Comparison of ENCODE assay signal across 1 cellular context in genomic region chr9:17134843-17135577, GRCh38.
A peak's percentile ranks its signal among the peaks of the same experiment; 100 is the strongest.
TF ChIP-seq lines count a peak whose summit lies in the region.

Gene CNTLN, plus strand, starts transcription at chr9:17135040. Its CDS starts 26 bp downstream, at chr9:17135066.

TF ChIP-seq in HepG2, 621 proteins besides CTCF, POLR2A, EP300 and RAD21 (continued from another document and continues in another):
- TF ChIP-seq ZNF597 (CRISPR knock-in tag; IDR thresholded peaks at IDR 0.05), result no peak
- TF ChIP-seq MED8 (CRISPR knock-in tag; IDR thresholded peaks at IDR 0.05; ENCODE audit: insufficient replicate concordance), result no peak
- no peak for TF ChIP-seq ZNF317 (CRISPR knock-in tag; IDR thresholded peaks at IDR 0.05)
- TF ChIP-seq PPARG (CRISPR knock-in tag; conservative IDR thresholded peaks at IDR 0.05), result no peak
- TF ChIP-seq ZNF12 (CRISPR knock-in tag; IDR thresholded peaks at IDR 0.05), result no peak
- TF ChIP-seq SRY (CRISPR knock-in tag; IDR thresholded peaks at IDR 0.05), result peak; percentile 71; the same call in 1 of the 2 replicates
- TF ChIP-seq TAF15 (IDR thresholded peaks at IDR 0.05; ENCODE audit: low read depth, low read length, poor library complexity, severe bottlenecking), result no peak
- no peak for TF ChIP-seq ZNF326 (CRISPR knock-in tag; IDR thresholded peaks at IDR 0.05; ENCODE audit: borderline replicate concordance)
- no peak for TF ChIP-seq ZNF142 (CRISPR knock-in tag; IDR thresholded peaks at IDR 0.05)
- no peak for TF ChIP-seq ATF3 (CRISPR knock-in tag; IDR thresholded peaks at IDR 0.05)
- TF ChIP-seq AKNA (CRISPR knock-in tag; IDR thresholded peaks at IDR 0.05; ENCODE audit: borderline replicate concordance), result no peak
- TF ChIP-seq ZNF660 (CRISPR knock-in tag; IDR thresholded peaks at IDR 0.05; ENCODE audit: borderline replicate concordance, low read depth), result no peak
- TF ChIP-seq RARA (CRISPR knock-in tag; IDR thresholded peaks at IDR 0.05), result no peak; the same call in 1 of the 2 replicates
- TF ChIP-seq ZNF614 (CRISPR knock-in tag; IDR thresholded peaks at IDR 0.05; ENCODE audit: borderline replicate concordance), result no peak; the same call in 1 of the 2 replicates
- no peak for TF ChIP-seq SMAD1 (CRISPR knock-in tag; IDR thresholded peaks at IDR 0.05; ENCODE audit: borderline replicate concordance, low read depth)
- no peak for TF ChIP-seq SKI (IDR thresholded peaks at IDR 0.05; ENCODE audit: partially characterized antibody)
- no peak for TF ChIP-seq TRIM24 (CRISPR knock-in tag; IDR thresholded peaks at IDR 0.05)
- TF ChIP-seq ZKSCAN5 (CRISPR knock-in tag; IDR thresholded peaks at IDR 0.05), result no peak
- peak; percentile 50 for TF ChIP-seq HNRNPLL (IDR thresholded peaks at IDR 0.05; ENCODE audit: low read depth, low read length, poor library complexity, severe bottlenecking)
- no peak for TF ChIP-seq ZNF335 (CRISPR knock-in tag; IDR thresholded peaks at IDR 0.05)
- TF ChIP-seq ZNF567 (CRISPR knock-in tag; IDR thresholded peaks at IDR 0.05; ENCODE audit: borderline replicate concordance), result no peak
- TF ChIP-seq HMGA1 (CRISPR knock-in tag; conservative IDR thresholded peaks at IDR 0.05), result no peak
- peak; percentile 78; the same call in 1 of the 2 replicates for TF ChIP-seq TOPORS (CRISPR knock-in tag; IDR thresholded peaks at IDR 0.05)
- TF ChIP-seq GLMP (CRISPR knock-in tag; IDR thresholded peaks at IDR 0.05; ENCODE audit: borderline replicate concordance), result no peak
- TF ChIP-seq ZNF282 (IDR thresholded peaks at IDR 0.05; ENCODE audit: partially characterized antibody), result no peak
- TF ChIP-seq TFDP2 (CRISPR knock-in tag; IDR thresholded peaks at IDR 0.05), result peak; percentile 97
- TF ChIP-seq ZNF639 (CRISPR knock-in tag; conservative IDR thresholded peaks at IDR 0.05), result no peak
- TF ChIP-seq SMC3 (IDR thresholded peaks at IDR 0.05; ENCODE audit: low read length), result no peak
- TF ChIP-seq ZNF788 (CRISPR knock-in tag; IDR thresholded peaks at IDR 0.05; ENCODE audit: borderline replicate concordance), result peak; percentile 51; the same call in 1 of the 2 replicates
- TF ChIP-seq ZKSCAN1 (IDR thresholded peaks at IDR 0.05; ENCODE audit: low read length), result no peak
- peak; percentile 71; the same call in 1 of the 2 replicates for TF ChIP-seq ZNF598 (CRISPR knock-in tag; IDR thresholded peaks at IDR 0.05; ENCODE audit: borderline replicate concordance)
- peak; percentile 59; the same call in 1 of the 2 replicates for TF ChIP-seq TARDBP (CRISPR knock-in tag; IDR thresholded peaks at IDR 0.05)
- peak; percentile 30; the same call in 1 of the 2 replicates for TF ChIP-seq CBFB (CRISPR knock-in tag; IDR thresholded peaks at IDR 0.05)
- TF ChIP-seq ARID5B (CRISPR knock-in tag; IDR thresholded peaks at IDR 0.05), result 0 out of 2 replicates have a peak, but pooled peaks have one; percentile 10
- peak; percentile 70; the same call in 1 of the 2 replicates for TF ChIP-seq POGZ (CRISPR knock-in tag; IDR thresholded peaks at IDR 0.05)
- no peak for TF ChIP-seq ZNF101 (CRISPR knock-in tag; IDR thresholded peaks at IDR 0.05; ENCODE audit: borderline replicate concordance, low read depth)
- peak; percentile 84 for TF ChIP-seq SNAPC2 (CRISPR knock-in tag; IDR thresholded peaks at IDR 0.05)
- TF ChIP-seq EZH2 (conservative IDR thresholded peaks at IDR 0.05; ENCODE audit: low read depth, low read length), result no peak
- TF ChIP-seq RBAK (CRISPR knock-in tag; IDR thresholded peaks at IDR 0.05), result 0 out of 2 replicates have a peak, but pooled peaks have one; percentile 9
- TF ChIP-seq FOXO4 (CRISPR knock-in tag; conservative IDR thresholded peaks at IDR 0.05), result 0 out of 2 replicates have a peak, but pooled peaks have one; percentile 56
